ENCODE assay signal across 1 cellular context in the genomic region with DNA sequence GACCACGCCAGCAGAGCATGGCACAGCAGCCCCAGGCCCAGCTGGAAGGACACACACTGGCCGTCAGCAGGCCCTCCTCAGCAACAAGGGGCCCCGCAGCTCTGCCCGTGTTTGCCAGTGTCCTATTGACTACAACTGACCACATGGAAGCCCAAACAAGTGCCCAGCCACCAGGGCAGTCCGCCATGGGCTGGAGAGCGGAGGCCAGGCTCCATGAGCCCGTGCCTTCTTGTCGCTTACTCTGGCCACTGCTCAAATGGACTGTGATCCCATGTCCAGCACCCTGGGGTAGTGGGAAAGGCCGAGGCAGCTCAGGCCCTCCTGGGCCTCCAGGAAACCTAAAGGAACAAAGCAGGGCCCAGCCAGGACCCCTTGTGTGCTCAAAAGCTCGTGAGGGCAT.
TF ChIP-seq lines count a peak whose summit lies in the region.

No MANE protein-coding gene starts in this region.

TF ChIP-seq in HepG2, 621 proteins besides CTCF, POLR2A, EP300 and RAD21 (continued from another document):
- no peak for TF ChIP-seq HNF4G (IDR thresholded peaks at IDR 0.05; ENCODE audit: borderline replicate concordance, low read depth, low read length)
- 0 out of 2 replicates have a peak, but pooled peaks have one; percentile 17 for TF ChIP-seq HNF4G (CRISPR knock-in tag; IDR thresholded peaks at IDR 0.05; ENCODE audit: borderline replicate concordance, low read depth)
- TF ChIP-seq SNAPC2 (CRISPR knock-in tag; IDR thresholded peaks at IDR 0.05) = no peak
- TF ChIP-seq, protein P1, sequence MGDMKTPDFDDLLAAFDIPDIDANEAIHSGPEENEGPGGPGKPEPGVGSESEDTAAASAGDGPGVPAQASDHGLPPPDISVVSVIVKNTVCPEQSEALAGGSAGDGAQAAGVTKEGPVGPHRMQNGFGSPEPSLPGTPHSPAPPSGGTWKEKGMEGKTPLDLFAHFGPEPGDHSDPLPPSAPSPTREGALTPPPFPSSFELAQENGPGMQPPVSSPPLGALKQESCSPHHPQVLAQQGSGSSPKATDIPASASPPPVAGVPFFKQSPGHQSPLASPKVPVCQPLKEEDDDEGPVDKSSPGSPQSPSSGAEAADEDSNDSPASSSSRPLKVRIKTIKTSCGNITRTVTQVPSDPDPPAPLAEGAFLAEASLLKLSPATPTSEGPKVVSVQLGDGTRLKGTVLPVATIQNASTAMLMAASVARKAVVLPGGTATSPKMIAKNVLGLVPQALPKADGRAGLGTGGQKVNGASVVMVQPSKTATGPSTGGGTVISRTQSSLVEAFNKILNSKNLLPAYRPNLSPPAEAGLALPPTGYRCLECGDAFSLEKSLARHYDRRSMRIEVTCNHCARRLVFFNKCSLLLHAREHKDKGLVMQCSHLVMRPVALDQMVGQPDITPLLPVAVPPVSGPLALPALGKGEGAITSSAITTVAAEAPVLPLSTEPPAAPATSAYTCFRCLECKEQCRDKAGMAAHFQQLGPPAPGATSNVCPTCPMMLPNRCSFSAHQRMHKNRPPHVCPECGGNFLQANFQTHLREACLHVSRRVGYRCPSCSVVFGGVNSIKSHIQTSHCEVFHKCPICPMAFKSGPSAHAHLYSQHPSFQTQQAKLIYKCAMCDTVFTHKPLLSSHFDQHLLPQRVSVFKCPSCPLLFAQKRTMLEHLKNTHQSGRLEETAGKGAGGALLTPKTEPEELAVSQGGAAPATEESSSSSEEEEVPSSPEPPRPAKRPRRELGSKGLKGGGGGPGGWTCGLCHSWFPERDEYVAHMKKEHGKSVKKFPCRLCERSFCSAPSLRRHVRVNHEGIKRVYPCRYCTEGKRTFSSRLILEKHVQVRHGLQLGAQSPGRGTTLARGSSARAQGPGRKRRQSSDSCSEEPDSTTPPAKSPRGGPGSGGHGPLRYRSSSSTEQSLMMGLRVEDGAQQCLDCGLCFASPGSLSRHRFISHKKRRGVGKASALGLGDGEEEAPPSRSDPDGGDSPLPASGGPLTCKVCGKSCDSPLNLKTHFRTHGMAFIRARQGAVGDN (CRISPR knock-in tag; IDR thresholded peaks at IDR 0.05) = peak; percentile 39; the same call in 1 of the 2 replicates
